ENCODE assay signal across 1 cellular context in the genomic region with DNA sequence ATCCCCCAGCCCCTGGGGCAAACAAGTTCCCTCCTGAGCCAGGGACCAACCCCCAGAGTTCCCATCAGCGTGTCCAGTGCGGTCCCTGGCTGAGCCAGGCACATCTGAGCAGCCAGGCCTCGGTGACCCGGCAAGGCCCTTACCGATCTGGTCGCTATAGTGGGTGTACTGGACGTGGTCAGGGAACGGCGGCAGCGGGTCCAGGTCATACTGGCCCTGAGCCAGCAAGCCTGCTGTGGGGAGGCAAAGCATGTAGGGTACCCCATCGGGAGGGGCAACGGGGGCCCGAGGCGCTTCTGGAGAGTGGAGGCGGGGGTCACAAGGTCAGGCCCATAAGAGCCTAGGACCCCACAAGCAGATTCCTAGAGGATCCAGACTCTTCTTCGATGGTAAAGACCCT.
TF ChIP-seq lines count a peak whose summit lies in the region.

No MANE protein-coding gene starts in this region.

TF ChIP-seq in WTC11, 78 proteins besides CTCF, POLR2A, EP300 and RAD21 (continued from another document):
- no peak for TF ChIP-seq ARID4B (CRISPR knock-in tag; IDR thresholded peaks at IDR 0.05; ENCODE audit: borderline replicate concordance)
- TF ChIP-seq, protein P1, sequence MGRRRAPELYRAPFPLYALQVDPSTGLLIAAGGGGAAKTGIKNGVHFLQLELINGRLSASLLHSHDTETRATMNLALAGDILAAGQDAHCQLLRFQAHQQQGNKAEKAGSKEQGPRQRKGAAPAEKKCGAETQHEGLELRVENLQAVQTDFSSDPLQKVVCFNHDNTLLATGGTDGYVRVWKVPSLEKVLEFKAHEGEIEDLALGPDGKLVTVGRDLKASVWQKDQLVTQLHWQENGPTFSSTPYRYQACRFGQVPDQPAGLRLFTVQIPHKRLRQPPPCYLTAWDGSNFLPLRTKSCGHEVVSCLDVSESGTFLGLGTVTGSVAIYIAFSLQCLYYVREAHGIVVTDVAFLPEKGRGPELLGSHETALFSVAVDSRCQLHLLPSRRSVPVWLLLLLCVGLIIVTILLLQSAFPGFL (CRISPR knock-in tag; IDR thresholded peaks at IDR 0.05; ENCODE audit: borderline replicate concordance) = no peak
- TF ChIP-seq STAT6 (CRISPR knock-in tag; conservative IDR thresholded peaks at IDR 0.05; ENCODE audit: low read depth) = no peak
- TF ChIP-seq, protein P2, sequence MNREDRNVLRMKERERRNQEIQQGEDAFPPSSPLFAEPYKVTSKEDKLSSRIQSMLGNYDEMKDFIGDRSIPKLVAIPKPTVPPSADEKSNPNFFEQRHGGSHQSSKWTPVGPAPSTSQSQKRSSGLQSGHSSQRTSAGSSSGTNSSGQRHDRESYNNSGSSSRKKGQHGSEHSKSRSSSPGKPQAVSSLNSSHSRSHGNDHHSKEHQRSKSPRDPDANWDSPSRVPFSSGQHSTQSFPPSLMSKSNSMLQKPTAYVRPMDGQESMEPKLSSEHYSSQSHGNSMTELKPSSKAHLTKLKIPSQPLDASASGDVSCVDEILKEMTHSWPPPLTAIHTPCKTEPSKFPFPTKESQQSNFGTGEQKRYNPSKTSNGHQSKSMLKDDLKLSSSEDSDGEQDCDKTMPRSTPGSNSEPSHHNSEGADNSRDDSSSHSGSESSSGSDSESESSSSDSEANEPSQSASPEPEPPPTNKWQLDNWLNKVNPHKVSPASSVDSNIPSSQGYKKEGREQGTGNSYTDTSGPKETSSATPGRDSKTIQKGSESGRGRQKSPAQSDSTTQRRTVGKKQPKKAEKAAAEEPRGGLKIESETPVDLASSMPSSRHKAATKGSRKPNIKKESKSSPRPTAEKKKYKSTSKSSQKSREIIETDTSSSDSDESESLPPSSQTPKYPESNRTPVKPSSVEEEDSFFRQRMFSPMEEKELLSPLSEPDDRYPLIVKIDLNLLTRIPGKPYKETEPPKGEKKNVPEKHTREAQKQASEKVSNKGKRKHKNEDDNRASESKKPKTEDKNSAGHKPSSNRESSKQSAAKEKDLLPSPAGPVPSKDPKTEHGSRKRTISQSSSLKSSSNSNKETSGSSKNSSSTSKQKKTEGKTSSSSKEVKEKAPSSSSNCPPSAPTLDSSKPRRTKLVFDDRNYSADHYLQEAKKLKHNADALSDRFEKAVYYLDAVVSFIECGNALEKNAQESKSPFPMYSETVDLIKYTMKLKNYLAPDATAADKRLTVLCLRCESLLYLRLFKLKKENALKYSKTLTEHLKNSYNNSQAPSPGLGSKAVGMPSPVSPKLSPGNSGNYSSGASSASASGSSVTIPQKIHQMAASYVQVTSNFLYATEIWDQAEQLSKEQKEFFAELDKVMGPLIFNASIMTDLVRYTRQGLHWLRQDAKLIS (CRISPR knock-in tag; IDR thresholded peaks at IDR 0.05; ENCODE audit: borderline replicate concordance) = no peak
- TF ChIP-seq RELA (CRISPR knock-in tag; IDR thresholded peaks at IDR 0.05; ENCODE audit: borderline replicate concordance) = no peak
- TF ChIP-seq, protein P3, sequence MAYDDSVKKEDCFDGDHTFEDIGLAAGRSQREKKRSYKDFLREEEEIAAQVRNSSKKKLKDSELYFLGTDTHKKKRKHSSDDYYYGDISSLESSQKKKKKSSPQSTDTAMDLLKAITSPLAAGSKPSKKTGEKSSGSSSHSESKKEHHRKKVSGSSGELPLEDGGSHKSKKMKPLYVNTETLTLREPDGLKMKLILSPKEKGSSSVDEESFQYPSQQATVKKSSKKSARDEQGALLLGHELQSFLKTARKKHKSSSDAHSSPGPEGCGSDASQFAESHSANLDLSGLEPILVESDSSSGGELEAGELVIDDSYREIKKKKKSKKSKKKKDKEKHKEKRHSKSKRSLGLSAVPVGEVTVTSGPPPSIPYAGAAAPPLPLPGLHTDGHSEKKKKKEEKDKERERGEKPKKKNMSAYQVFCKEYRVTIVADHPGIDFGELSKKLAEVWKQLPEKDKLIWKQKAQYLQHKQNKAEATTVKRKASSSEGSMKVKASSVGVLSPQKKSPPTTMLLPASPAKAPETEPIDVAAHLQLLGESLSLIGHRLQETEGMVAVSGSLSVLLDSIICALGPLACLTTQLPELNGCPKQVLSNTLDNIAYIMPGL (CRISPR knock-in tag; IDR thresholded peaks at IDR 0.05) = no peak
- no peak for TF ChIP-seq ELF4 (CRISPR knock-in tag; IDR thresholded peaks at IDR 0.05; ENCODE audit: low read depth)
- no peak for TF ChIP-seq ETV6 (CRISPR knock-in tag; IDR thresholded peaks at IDR 0.05)
